ENCODE assay signal across 1 cellular context in genomic region chr10:120999868-121000267, GRCh38.
TF ChIP-seq lines count a peak whose summit lies in the region.

No MANE protein-coding gene starts in this region.

TF ChIP-seq in WTC11, 78 proteins besides CTCF, POLR2A, EP300 and RAD21 (continued from another document):
- TF ChIP-seq CDX4 (CRISPR knock-in tag; IDR thresholded peaks at IDR 0.05; ENCODE audit: borderline replicate concordance) (no peak), ZSCAN18 (CRISPR knock-in tag; IDR thresholded peaks at IDR 0.05) (no peak), ATF3 (CRISPR knock-in tag; conservative IDR thresholded peaks at IDR 0.05) (no peak), ESRRA (CRISPR knock-in tag; IDR thresholded peaks at IDR 0.05; ENCODE audit: borderline replicate concordance) (no peak), TP53 (CRISPR knock-in tag; IDR thresholded peaks at IDR 0.05) (no peak), USF2 (CRISPR knock-in tag; IDR thresholded peaks at IDR 0.05) (no peak), ZNF512 (CRISPR knock-in tag; IDR thresholded peaks at IDR 0.05; ENCODE audit: borderline replicate concordance) (no peak), E2F1 (CRISPR knock-in tag; IDR thresholded peaks at IDR 0.05) (no peak), CREB1 (CRISPR knock-in tag; IDR thresholded peaks at IDR 0.05) (no peak), MXD4 (CRISPR knock-in tag; IDR thresholded peaks at IDR 0.05; ENCODE audit: borderline replicate concordance) (no peak), IRF1 (CRISPR knock-in tag; IDR thresholded peaks at IDR 0.05) (no peak)
